16 cellular contexts compared by ENCODE assay signal in the genomic region with DNA sequence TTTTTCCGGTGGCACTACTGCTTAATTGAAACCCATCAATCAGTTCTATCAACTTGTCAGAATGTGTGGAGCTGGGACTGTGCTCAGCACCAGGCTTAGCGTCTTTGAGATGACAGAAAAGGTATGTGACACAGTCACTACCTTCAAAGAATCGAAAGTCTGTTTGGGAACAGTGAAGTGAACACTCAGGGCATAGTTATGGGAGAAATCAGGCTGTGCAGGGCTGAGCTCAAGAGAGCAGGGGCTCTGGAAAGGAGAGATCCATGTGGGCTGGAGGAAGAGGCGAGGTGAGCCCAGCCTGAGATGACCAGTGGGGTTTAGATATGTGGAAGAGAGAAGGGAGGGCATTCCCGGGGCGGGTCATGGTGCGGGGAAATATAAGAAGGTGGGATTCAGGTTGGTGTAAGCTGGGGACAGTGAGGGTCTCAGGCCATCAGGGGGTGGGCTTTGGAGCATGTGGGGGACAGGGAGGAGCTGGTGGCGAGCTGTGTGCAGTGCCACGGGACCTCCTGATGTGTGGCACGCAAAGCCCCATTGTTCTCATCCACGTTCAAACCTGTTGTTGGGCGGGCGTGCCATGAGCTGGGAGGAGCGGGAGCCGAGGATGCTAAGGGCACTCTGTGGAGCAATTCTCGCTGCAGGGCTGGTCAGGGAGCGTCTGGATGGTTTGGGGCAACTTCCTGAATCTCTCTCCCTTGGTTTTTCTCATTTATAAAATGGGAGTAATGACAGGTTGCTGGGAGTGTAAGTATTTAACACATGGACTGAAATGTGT.
DNase-seq lines count a peak whose midpoint lies in the region; TF ChIP-seq lines count a peak whose summit lies in the region.
"Had no signal": no experiment of that assay in that cellular context is flagged by ENCODE, and none has a peak within 500 bp of the region (broad histone marks: within the 10 kb centered on the region; RNA-seq: fewer than 3 reads in every experiment).

No MANE protein-coding gene starts in this region.

- H3K27me3 ChIP-seq in esophagus muscularis mucosa = peaks cover 0 to 3% (median 0%) of the 10 kb centered on the region in 4 donors

- intact Hi-C loops in esophagus muscularis mucosa (cut with DNase I) = no loop called here

- no peak for TF ChIP-seq POLR2A in esophagus muscularis mucosa (IDR thresholded peaks at IDR 0.05; ENCODE audit: low read depth)

- H3K9me3 ChIP-seq in esophagus muscularis mucosa = no peaks in the 10 kb centered on the region

- no peak for TF ChIP-seq CTCF in esophagus muscularis mucosa (IDR thresholded peaks at IDR 0.05)
- TF ChIP-seq CTCF in nephron (IDR thresholded peaks at IDR 0.05; ENCODE audit: unreplicated experiment in 3 of 3) = no peak

- H3K36me3 Mint-ChIP-seq in nephron (ENCODE audit: low read depth) = no peaks in the 10 kb centered on the region

- H3K9me3 Mint-ChIP-seq in nephron = peaks cover 3% of the 10 kb centered on the region
- H3K9me3 Mint-ChIP-seq: CD4-positive, CD25-positive, alpha-beta regulatory T cell had no signal

- no peak overlapping the region for H3K27ac ChIP-seq in esophagus muscularis mucosa (replicated peaks in 1 of 4)
- H3K27ac ChIP-seq: BLaER1 treated with 17β-estradiol and CSF1 and Interleukin-3, amounts not matched to agents 10 nM and 100 nM; HL-60 had no signal

- H3K27ac Mint-ChIP-seq in nephron = peak overlapping the region in 2 of 3 experiments; percentile 15 to 44
- H3K27ac Mint-ChIP-seq: GM23338 had no signal

- H3K4me3 ChIP-seq in esophagus muscularis mucosa = no peak overlapping the region
- H3K4me3 ChIP-seq: BLaER1 treated with 17β-estradiol and CSF1 and Interleukin-3, amounts not matched to agents 10 nM and 100 nM; GM12878; GM23338 had no signal

- H3K4me1 ChIP-seq in esophagus muscularis mucosa = peaks cover 0 to 8% (median 0%) of the 10 kb centered on the region in 4 donors

- WGBS in esophagus muscularis mucosa = 83% methylated on average over 15 of the region's 17 CpGs

- no peak overlapping the region for H3K4me3 Mint-ChIP-seq in nephron
- H3K4me3 Mint-ChIP-seq: CD4-positive, CD25-positive, alpha-beta regulatory T cell; GM23338 had no signal

- peaks cover 3% of the 10 kb centered on the region for H3K27me3 Mint-ChIP-seq in nephron (ENCODE audit: low read depth)

- DNase-seq in NCI-H748 (lab: John Stamatoyannopoulos, UW; ENCODE audit: unreplicated experiment) (peak; percentile 41), NCI-H748 treated with DMSO at 0.1 percent for 48 hours (lab: John Stamatoyannopoulos, UW) (no peak), esophagus muscularis mucosa (ENCODE audit: extremely low spot score) (peak; percentile 75), NCI-H1048 (lab: John Stamatoyannopoulos, UW) (no peak), T-helper 1 cell (no peak), NCI-H82 (lab: John Stamatoyannopoulos, UW) (no peak)
- DNase-seq: ACHN; Calu3; CD4-positive, CD25-positive, alpha-beta regulatory T cell; DMS79; H7 had no signal

- TF ChIP-seq EP300 in esophagus muscularis mucosa (IDR thresholded peaks at IDR 0.05) = no peak

- peaks cover 31% of the 10 kb centered on the region for H3K4me1 Mint-ChIP-seq in nephron
- H3K4me1 Mint-ChIP-seq: CD4-positive, CD25-positive, alpha-beta regulatory T cell; GM23338 had no signal

- no peaks in the 10 kb centered on the region for H3K36me3 ChIP-seq in esophagus muscularis mucosa
- H3K36me3 ChIP-seq: BLaER1 treated with 17β-estradiol and CSF1 and Interleukin-3, amounts not matched to agents 10 nM and 100 nM had no signal

Comparison
In these comparisons a context has a peak if more than half of its experiments do, and no peak if none do; other contexts are left out.
1. DNase-seq: peak in NCI-H748 (single experiment) and esophagus muscularis mucosa (single experiment); none in NCI-H748 treated with DMSO at 0.1 percent for 48 hours (single experiment), NCI-H1048 (single experiment), T-helper 1 cell (0 of 5) and NCI-H82 (single experiment).